Comparison of ENCODE assay signal across 29 cellular contexts in the genomic region with DNA sequence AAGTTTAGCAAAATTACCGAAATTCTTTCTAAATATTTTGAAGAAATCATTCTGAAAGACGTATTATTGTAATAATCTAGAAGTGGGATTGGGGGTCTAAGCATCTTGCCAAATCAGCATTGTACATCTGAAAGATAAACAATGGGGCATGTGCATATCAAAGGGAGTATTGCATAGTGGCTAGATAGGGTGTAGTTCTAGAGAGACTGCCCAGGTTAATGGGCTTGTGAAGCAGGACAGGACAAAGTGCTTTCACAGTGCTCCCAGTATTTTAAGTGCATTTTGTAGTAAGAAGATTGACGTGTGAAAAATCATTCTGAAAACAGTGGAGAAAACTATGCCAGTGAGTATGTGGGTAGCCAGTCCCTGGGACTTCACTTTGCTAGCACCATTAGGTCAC.
"Had no signal": no experiment of that assay in that cellular context is flagged by ENCODE, and none has a peak within 500 bp of the region (broad histone marks: within the 10 kb centered on the region; RNA-seq: fewer than 3 reads in every experiment).

No MANE protein-coding gene starts in this region.

- H3K27me3 ChIP-seq: adrenal gland, ascending aorta, brain microvascular endothelial cell, dorsolateral prefrontal cortex, ovary, sigmoid colon, thyroid gland, upper lobe of right lung had no signal

- H3K4me3 ChIP-seq: adrenal gland, ascending aorta, coronary artery, dorsolateral prefrontal cortex, ovary, prostate gland, sigmoid colon, thyroid gland, upper lobe of right lung had no signal

- H3K9me3 ChIP-seq: adrenal gland, ascending aorta, ovary, prostate gland, sigmoid colon, thyroid gland, upper lobe of right lung had no signal

- DNase-seq: activated B cell treated with CpG ODN at 0.5 μM for 24 hours; activated CD8-positive, alpha-beta memory T cell treated with anti-CD3 and anti-CD28 coated beads, Interleukin-2, amount 10 ng/mL, durations not matched to agents 7 days and 5 days; activated CD8-positive, alpha-beta T cell treated with anti-CD3 and anti-CD28 coated beads, Interleukin-2, amount 10 ng/mL, durations not matched to agents 7 days and 5 days; activated effector memory CD4-positive, alpha-beta T cell treated with Interleukin-2 at 50 U/mL for 16 hours; activated naive CD4-positive, alpha-beta T cell treated with Interleukin-2 at 50 U/mL for 16 hours; activated naive CD8-positive, alpha-beta T cell treated with anti-CD3 and anti-CD28 coated beads for 36 hours; adrenal gland; brain microvascular endothelial cell; dorsolateral prefrontal cortex; effector memory CD4-positive, alpha-beta T cell; mammary epithelial cell; midbrain; naive thymus-derived CD4-positive, alpha-beta T cell; ovary; retina; sigmoid colon; small intestine; stimulated activated CD4-positive, alpha-beta T cell treated with anti-CD3 and anti-CD28 coated beads, Interleukin-1b, Interleukin-23, amount 100 ng/mL, for 48 hours; stimulated activated CD4-positive, alpha-beta T cell treated with anti-CD3 and anti-CD28 coated beads, Interleukin-4, amount 100 ng/mL, for 4 hours; stimulated activated CD8-positive, alpha-beta memory T cell treated with anti-CD3 and anti-CD28 coated beads, Interleukin-4, amount 100 ng/mL, for 48 hours; stimulated activated naive CD8-positive, alpha-beta T cell treated with anti-CD3 and anti-CD28 coated beads, Interleukin-15, amount 100 ng/mL, for 72 hours; substantia nigra; thyroid gland; upper lobe of right lung had no signal

- H3K36me3 ChIP-seq: adrenal gland, brain microvascular endothelial cell, ovary, prostate gland had no signal

- H3K9me3 Mint-ChIP-seq: activated B cell treated with CpG ODN at 0.5 μM for 24 hours; activated naive CD8-positive, alpha-beta T cell treated with anti-CD3 and anti-CD28 coated beads for 36 hours; naive thymus-derived CD4-positive, alpha-beta T cell; stimulated activated memory B cell treated with anti-CD40 and anti-IgM and Interleukin-4, amounts not matched to agents 10 μg/mL and 1 μg/mL and 100 μg/mL, for 72 hours; stimulated activated naive CD8-positive, alpha-beta T cell treated with anti-CD3 and anti-CD28 coated beads, Interleukin-15, amount 100 ng/mL, for 72 hours; T-helper 1 cell treated with Interleukin-12 subunit alpha and Interleukin-12 subunit beta and Interleukin-4 antibody, amounts not matched to agents 30 μg/mL and 1 μg/mL, for 36 hours had no signal

- ATAC-seq: activated CD8-positive, alpha-beta memory T cell treated with anti-CD3 and anti-CD28 coated beads, Interleukin-2, amount 10 ng/mL, durations not matched to agents 7 days and 5 days; activated CD8-positive, alpha-beta T cell treated with anti-CD3 and anti-CD28 coated beads, Interleukin-2, amount 10 ng/mL, durations not matched to agents 7 days and 5 days; naive thymus-derived CD4-positive, alpha-beta T cell; stimulated activated memory B cell treated with anti-CD40 and anti-IgM and Interleukin-4, amounts not matched to agents 10 μg/mL and 1 μg/mL and 100 μg/mL, for 72 hours; stimulated activated naive CD8-positive, alpha-beta T cell treated with anti-CD3 and anti-CD28 coated beads, Interleukin-15, amount 100 ng/mL, for 72 hours; upper lobe of right lung had no signal

- H3K27ac ChIP-seq: adrenal gland, ascending aorta, brain microvascular endothelial cell, coronary artery, ovary, prostate gland, sigmoid colon, thyroid gland, upper lobe of right lung had no signal

- H3K4me3 Mint-ChIP-seq: activated B cell treated with CpG ODN at 0.5 μM for 24 hours; activated CD8-positive, alpha-beta memory T cell treated with anti-CD3 and anti-CD28 coated beads, Interleukin-2, amount 10 ng/mL, durations not matched to agents 7 days and 5 days; activated CD8-positive, alpha-beta T cell treated with anti-CD3 and anti-CD28 coated beads, Interleukin-2, amount 10 ng/mL, durations not matched to agents 7 days and 5 days; activated naive CD8-positive, alpha-beta T cell treated with anti-CD3 and anti-CD28 coated beads for 36 hours; naive thymus-derived CD4-positive, alpha-beta T cell; stimulated activated memory B cell treated with anti-CD40 and anti-IgM and Interleukin-4, amounts not matched to agents 10 μg/mL and 1 μg/mL and 100 μg/mL, for 72 hours; stimulated activated naive CD8-positive, alpha-beta T cell treated with anti-CD3 and anti-CD28 coated beads, Interleukin-15, amount 100 ng/mL, for 72 hours; T-helper 1 cell treated with Interleukin-12 subunit alpha and Interleukin-12 subunit beta and Interleukin-4 antibody, amounts not matched to agents 30 μg/mL and 1 μg/mL, for 36 hours had no signal

- H3K27ac Mint-ChIP-seq: activated B cell treated with CpG ODN at 0.5 μM for 24 hours; activated CD8-positive, alpha-beta memory T cell treated with anti-CD3 and anti-CD28 coated beads, Interleukin-2, amount 10 ng/mL, durations not matched to agents 7 days and 5 days; activated CD8-positive, alpha-beta T cell treated with anti-CD3 and anti-CD28 coated beads, Interleukin-2, amount 10 ng/mL, durations not matched to agents 7 days and 5 days; activated naive CD8-positive, alpha-beta T cell treated with anti-CD3 and anti-CD28 coated beads for 36 hours; stimulated activated memory B cell treated with anti-CD40 and anti-IgM and Interleukin-4, amounts not matched to agents 10 μg/mL and 1 μg/mL and 100 μg/mL, for 72 hours; stimulated activated naive CD8-positive, alpha-beta T cell treated with anti-CD3 and anti-CD28 coated beads, Interleukin-15, amount 100 ng/mL, for 72 hours; T-helper 1 cell treated with Interleukin-12 subunit alpha and Interleukin-12 subunit beta and Interleukin-4 antibody, amounts not matched to agents 30 μg/mL and 1 μg/mL, for 36 hours had no signal

- H3K27me3 Mint-ChIP-seq: activated B cell treated with CpG ODN at 0.5 μM for 24 hours; activated CD8-positive, alpha-beta memory T cell treated with anti-CD3 and anti-CD28 coated beads, Interleukin-2, amount 10 ng/mL, durations not matched to agents 7 days and 5 days; activated naive CD8-positive, alpha-beta T cell treated with anti-CD3 and anti-CD28 coated beads for 36 hours; naive thymus-derived CD4-positive, alpha-beta T cell; stimulated activated memory B cell treated with anti-CD40 and anti-IgM and Interleukin-4, amounts not matched to agents 10 μg/mL and 1 μg/mL and 100 μg/mL, for 72 hours; stimulated activated naive CD8-positive, alpha-beta T cell treated with anti-CD3 and anti-CD28 coated beads, Interleukin-15, amount 100 ng/mL, for 72 hours had no signal

- H3K4me1 ChIP-seq: ascending aorta, upper lobe of right lung had no signal
